ENCODE assay signal across 8 cellular contexts in the genomic region with DNA sequence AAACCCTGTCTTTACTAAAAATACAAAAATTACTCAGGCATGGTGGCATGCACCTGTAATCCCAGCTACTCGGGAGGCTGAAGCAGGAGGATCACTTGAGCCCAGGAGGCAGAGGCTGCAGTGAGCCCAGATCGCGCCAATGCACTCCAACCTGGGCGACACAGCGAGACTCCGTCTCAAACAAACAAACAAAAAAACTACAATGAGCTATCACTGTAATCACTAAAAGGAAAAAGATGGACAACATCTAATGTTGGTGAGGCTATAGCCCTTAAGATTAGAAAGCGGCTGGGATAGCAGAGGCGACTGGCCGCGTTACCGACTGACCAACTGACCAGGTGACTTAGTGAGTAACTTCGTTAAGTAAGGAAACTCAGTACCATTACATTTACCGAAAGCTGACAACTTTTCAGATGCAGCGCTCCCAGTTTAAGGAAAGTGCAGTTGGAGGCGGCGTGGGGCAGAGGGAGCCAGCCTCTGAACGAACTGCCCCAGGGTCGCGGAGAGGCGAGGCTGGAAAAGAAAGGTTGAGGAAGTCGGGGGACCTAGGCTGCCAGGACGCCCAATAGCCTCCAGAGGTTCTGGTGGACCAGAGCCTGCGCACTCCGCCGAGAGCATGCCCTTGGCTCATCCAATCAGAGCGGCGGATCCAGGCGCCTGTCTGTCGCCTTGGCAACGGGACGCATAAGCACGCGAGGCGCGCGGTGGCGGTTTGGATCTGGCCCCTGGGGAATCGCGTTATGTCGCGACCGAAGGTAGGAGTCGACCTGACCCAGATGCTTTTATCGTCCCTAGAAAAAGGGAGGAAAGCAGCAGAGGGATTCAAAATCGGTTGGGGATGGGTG. TPM values are rescaled to one million over a fixed set of nuclear protein-coding genes. Genes with fewer than 3 reads are reported as not detected.
A peak's percentile ranks its signal among the peaks of the same experiment; 100 is the strongest.
DNase-seq lines count a peak whose midpoint lies in the region; ATAC-seq and TF ChIP-seq lines count a peak whose summit lies in the region.

No MANE protein-coding gene starts in this region.

- H3K4me1 Mint-ChIP-seq in activated naive CD8-positive, alpha-beta T cell treated with anti-CD3 and anti-CD28 coated beads, Interleukin-2, amount 50 U/mL, for 24 hours = peaks cover 11% of the 10 kb centered on the region

- no peaks in the 10 kb centered on the region; the same call in 1 of the 2 replicates for H3F3A ChIP-seq in SU-DHL-6 (ENCODE audit: insufficient read depth)

- H4K20me1 ChIP-seq in SU-DHL-6 (ENCODE audit: low read depth, low read length) = no peaks in the 10 kb centered on the region

- DNase-seq in NCI-H1105 treated with DMSO at 0.1 percent for 48 hours (lab: John Stamatoyannopoulos, UW) = peak; percentile 94
- peak; percentile 85 for DNase-seq in activated naive CD8-positive, alpha-beta T cell treated with anti-CD3 and anti-CD28 coated beads, Interleukin-2, amount 50 U/mL, for 24 hours
- DNase-seq in heart left ventricle = peak; percentile 94 to 97 (median 96)
- DNase-seq in tibial artery = peak; percentile 96 to 97

- no peaks in the 10 kb centered on the region for H3K27me3 Mint-ChIP-seq in activated naive CD8-positive, alpha-beta T cell treated with anti-CD3 and anti-CD28 coated beads, Interleukin-2, amount 50 U/mL, for 24 hours

- peak overlapping the region; percentile 59 for H3K9ac ChIP-seq in SU-DHL-6 (ENCODE audit: low read length)
- H3K9ac ChIP-seq in parathyroid adenoma = peak overlapping the region; percentile 5

- H2AFZ ChIP-seq in SU-DHL-6 (ENCODE audit: low read depth, low read length, severe bottlenecking) = peak overlapping the region; percentile 71
- H2AFZ ChIP-seq in parathyroid adenoma = peak overlapping the region; percentile 81

- H3K9me3 ChIP-seq in SU-DHL-6 (ENCODE audit: insufficient read depth, low read length) = no peaks in the 10 kb centered on the region
- H3K9me3 ChIP-seq in heart left ventricle = peaks cover 0 to 9% (median 0%) of the 10 kb centered on the region in 12 donors
- no peaks in the 10 kb centered on the region for H3K9me3 ChIP-seq in parathyroid adenoma (ENCODE audit: control insufficient read depth, low read length)
- no peaks in the 10 kb centered on the region for H3K9me3 ChIP-seq in tibial artery

- H3K4me2 ChIP-seq in SU-DHL-6 (ENCODE audit: low read depth, low read length, poor library complexity, severe bottlenecking) = peak overlapping the region; percentile 83
- peak overlapping the region; percentile 94 for H3K4me2 ChIP-seq in parathyroid adenoma (ENCODE audit: low read length)

- H3K27ac Mint-ChIP-seq in activated naive CD8-positive, alpha-beta T cell treated with anti-CD3 and anti-CD28 coated beads, Interleukin-2, amount 50 U/mL, for 24 hours = peak overlapping the region; percentile 77

- no peaks in the 10 kb centered on the region for H3K27me3 ChIP-seq in SU-DHL-6 (ENCODE audit: low read length)
- H3K27me3 ChIP-seq in heart left ventricle = no peaks in the 10 kb centered on the region
- H3K27me3 ChIP-seq in parathyroid adenoma (ENCODE audit: control insufficient read depth, insufficient read depth, low read length) = no peaks in the 10 kb centered on the region
- no peaks in the 10 kb centered on the region for H3K27me3 ChIP-seq in tibial artery

- H3K79me2 ChIP-seq in SU-DHL-6 (ENCODE audit: insufficient read depth, low read length) = no peaks in the 10 kb centered on the region
- no peaks in the 10 kb centered on the region for H3K79me2 ChIP-seq in parathyroid adenoma

- peak; percentile 88 for ATAC-seq in HG02623 (IDR thresholded peaks at IDR 0.05; ENCODE audit: unreplicated experiment)
- peak; percentile 99 for ATAC-seq in activated naive CD8-positive, alpha-beta T cell treated with anti-CD3 and anti-CD28 coated beads, Interleukin-2, amount 50 U/mL, for 24 hours
- ATAC-seq in heart left ventricle = peak; percentile 99 to 100 (median 99)

- 7 to 29% (median 9%) methylated on average over 15 to 45 of the region's 45 CpGs for WGBS in heart left ventricle, 4 donors

- H3K27ac ChIP-seq in SU-DHL-6 (ENCODE audit: low read depth, low read length) (no peak overlapping the region), heart left ventricle (peak overlapping the region in 10 of 12 donors; percentile 42 to 75 (median 66)), parathyroid adenoma (peak overlapping the region; percentile 89), tibial artery (peak overlapping the region; percentile 75 to 79)

- TF ChIP-seq CTCF in SU-DHL-6 (IDR thresholded peaks at IDR 0.05; ENCODE audit: insufficient read depth, low read length, poor library complexity, severe bottlenecking) = no peak
- peak in 1 of 12 donors; percentile 5 for TF ChIP-seq CTCF in heart left ventricle (IDR thresholded peaks at IDR 0.05)
- TF ChIP-seq CTCF in parathyroid adenoma (IDR thresholded peaks at IDR 0.05) = peak; percentile 43
- TF ChIP-seq CTCF in tibial artery (IDR thresholded peaks at IDR 0.05) = peak in 1 of 2 experiments; percentile 19

- peak overlapping the region; percentile 88 for H3K4me3 Mint-ChIP-seq in activated naive CD8-positive, alpha-beta T cell treated with anti-CD3 and anti-CD28 coated beads, Interleukin-2, amount 50 U/mL, for 24 hours

- H3K36me3 ChIP-seq in SU-DHL-6 (ENCODE audit: low read length) (no peaks in the 10 kb centered on the region), heart left ventricle (no peaks in the 10 kb centered on the region), parathyroid adenoma (ENCODE audit: control insufficient read depth, insufficient read depth, low read length) (no peaks in the 10 kb centered on the region), tibial artery (no peaks in the 10 kb centered on the region)

- peak in 1 of 2 donors; percentile 58 for TF ChIP-seq POLR2A in heart left ventricle (IDR thresholded peaks at IDR 0.05)

- H3K4me1 ChIP-seq in heart left ventricle (peaks cover 0 to 10% (median 1%) of the 10 kb centered on the region in 12 donors), parathyroid adenoma (peaks cover 3% of the 10 kb centered on the region), tibial artery (peaks cover 0 to 5% (median 3%) of the 10 kb centered on the region in 4 donors)

- intact Hi-C loops in heart left ventricle (cut with DNase I) = no loop called here
- intact Hi-C loops in tibial artery (cut with DNase I; ENCODE audit: low total_unique reads) = no loop called here

- no peaks in the 10 kb centered on the region for H3K36me3 Mint-ChIP-seq in activated naive CD8-positive, alpha-beta T cell treated with anti-CD3 and anti-CD28 coated beads, Interleukin-2, amount 50 U/mL, for 24 hours (ENCODE audit: low read depth)

- H3K9me3 Mint-ChIP-seq in activated naive CD8-positive, alpha-beta T cell treated with anti-CD3 and anti-CD28 coated beads, Interleukin-2, amount 50 U/mL, for 24 hours = no peaks in the 10 kb centered on the region

- no peaks in the 10 kb centered on the region for H3K9me2 ChIP-seq in SU-DHL-6 (replicated peaks; ENCODE audit: insufficient read depth, low read length)

- H3K4me3 ChIP-seq in GM08714 (ENCODE audit: low read length) (peak overlapping the region; percentile 58), SU-DHL-6 (ENCODE audit: insufficient read depth, low read length, poor library complexity, severe bottlenecking) (peak overlapping the region; percentile 51), heart left ventricle (peak overlapping the region; percentile 15 to 68 (median 58)), parathyroid adenoma (ENCODE audit: low read depth, low read length) (peak overlapping the region; percentile 88), tibial artery (peak overlapping the region; percentile 54 to 64)

RNA-seq across cellular contexts. Expression of a gene that starts 8.9 kb away (rescaled TPM):
- total RNA-seq in heart left ventricle = not detected
- not detected for polyA plus RNA-seq in heart left ventricle

RNA-seq across cellular contexts. Expression of a gene that starts 9.0 kb away (rescaled TPM):
- 1 to 10 TPM; 1.0 to 7.4 (median 3.0) TPM for total RNA-seq in heart left ventricle
- polyA plus RNA-seq in heart left ventricle = 1 to 10 TPM in 1 of 2 donors, under 1 TPM in 1; 0.68 to 5.4 TPM

RNA-seq across cellular contexts. Expression of a gene that starts 34.0 kb away (rescaled TPM):
- 1 to 10 TPM; 1.9 to 6.0 (median 3.7) TPM for total RNA-seq in heart left ventricle
- 1 to 10 TPM; 2.5 to 4.9 TPM for polyA plus RNA-seq in heart left ventricle
